Comparison of ENCODE assay signal across 1 cellular context in genomic region chr7:106201176-106201575, GRCh38.
TF ChIP-seq lines count a peak whose summit lies in the region.

No MANE protein-coding gene starts in this region.

TF ChIP-seq in HCT116, 20 proteins besides CTCF, POLR2A, EP300 and RAD21 (continued from another document):
- TF ChIP-seq, protein P1, sequence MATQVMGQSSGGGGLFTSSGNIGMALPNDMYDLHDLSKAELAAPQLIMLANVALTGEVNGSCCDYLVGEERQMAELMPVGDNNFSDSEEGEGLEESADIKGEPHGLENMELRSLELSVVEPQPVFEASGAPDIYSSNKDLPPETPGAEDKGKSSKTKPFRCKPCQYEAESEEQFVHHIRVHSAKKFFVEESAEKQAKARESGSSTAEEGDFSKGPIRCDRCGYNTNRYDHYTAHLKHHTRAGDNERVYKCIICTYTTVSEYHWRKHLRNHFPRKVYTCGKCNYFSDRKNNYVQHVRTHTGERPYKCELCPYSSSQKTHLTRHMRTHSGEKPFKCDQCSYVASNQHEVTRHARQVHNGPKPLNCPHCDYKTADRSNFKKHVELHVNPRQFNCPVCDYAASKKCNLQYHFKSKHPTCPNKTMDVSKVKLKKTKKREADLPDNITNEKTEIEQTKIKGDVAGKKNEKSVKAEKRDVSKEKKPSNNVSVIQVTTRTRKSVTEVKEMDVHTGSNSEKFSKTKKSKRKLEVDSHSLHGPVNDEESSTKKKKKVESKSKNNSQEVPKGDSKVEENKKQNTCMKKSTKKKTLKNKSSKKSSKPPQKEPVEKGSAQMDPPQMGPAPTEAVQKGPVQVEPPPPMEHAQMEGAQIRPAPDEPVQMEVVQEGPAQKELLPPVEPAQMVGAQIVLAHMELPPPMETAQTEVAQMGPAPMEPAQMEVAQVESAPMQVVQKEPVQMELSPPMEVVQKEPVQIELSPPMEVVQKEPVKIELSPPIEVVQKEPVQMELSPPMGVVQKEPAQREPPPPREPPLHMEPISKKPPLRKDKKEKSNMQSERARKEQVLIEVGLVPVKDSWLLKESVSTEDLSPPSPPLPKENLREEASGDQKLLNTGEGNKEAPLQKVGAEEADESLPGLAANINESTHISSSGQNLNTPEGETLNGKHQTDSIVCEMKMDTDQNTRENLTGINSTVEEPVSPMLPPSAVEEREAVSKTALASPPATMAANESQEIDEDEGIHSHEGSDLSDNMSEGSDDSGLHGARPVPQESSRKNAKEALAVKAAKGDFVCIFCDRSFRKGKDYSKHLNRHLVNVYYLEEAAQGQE (IDR thresholded peaks at IDR 0.05; ENCODE audit: low read depth), result no peak
- TF ChIP-seq CBX3 (IDR thresholded peaks at IDR 0.05; ENCODE audit: low read depth) (no peak), YY1 (IDR thresholded peaks at IDR 0.05; ENCODE audit: extremely low read depth, insufficient replicate concordance, low read depth, low read length) (no peak), ELF1 (IDR thresholded peaks at IDR 0.05; ENCODE audit: borderline replicate concordance, low read depth) (no peak), SRF (IDR thresholded peaks at IDR 0.05; ENCODE audit: low read depth) (no peak), CEBPB (IDR thresholded peaks at IDR 0.05; ENCODE audit: low read depth) (no peak), EZH2 (IDR thresholded peaks at IDR 0.05) (no peak)
